In the genomic region with DNA sequence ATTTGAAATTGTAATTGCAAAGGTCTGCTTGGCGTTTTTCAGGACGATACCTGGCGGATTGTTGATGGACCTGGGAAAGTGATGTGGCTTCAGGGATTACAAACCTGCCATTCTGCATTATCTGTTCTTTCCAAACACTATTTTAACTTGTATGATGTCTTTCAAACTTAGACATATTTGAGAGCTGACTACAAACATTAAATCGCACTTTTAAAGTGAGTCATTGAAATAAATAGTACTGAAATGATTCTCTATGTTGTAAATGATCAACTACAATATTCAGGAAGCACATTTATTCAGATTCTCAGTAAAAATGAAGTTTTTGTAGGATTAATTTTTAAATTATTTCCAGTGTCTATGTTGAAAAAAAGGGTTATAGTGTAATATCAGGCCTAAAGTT, we compare ENCODE assay signal across 1 cellular context.
TF ChIP-seq lines count a peak whose summit lies in the region.

No MANE protein-coding gene starts in this region.

TF ChIP-seq in IMR-90, 13 proteins besides CTCF, POLR2A, EP300 and RAD21 (continued from another document):
- TF ChIP-seq, protein P1, sequence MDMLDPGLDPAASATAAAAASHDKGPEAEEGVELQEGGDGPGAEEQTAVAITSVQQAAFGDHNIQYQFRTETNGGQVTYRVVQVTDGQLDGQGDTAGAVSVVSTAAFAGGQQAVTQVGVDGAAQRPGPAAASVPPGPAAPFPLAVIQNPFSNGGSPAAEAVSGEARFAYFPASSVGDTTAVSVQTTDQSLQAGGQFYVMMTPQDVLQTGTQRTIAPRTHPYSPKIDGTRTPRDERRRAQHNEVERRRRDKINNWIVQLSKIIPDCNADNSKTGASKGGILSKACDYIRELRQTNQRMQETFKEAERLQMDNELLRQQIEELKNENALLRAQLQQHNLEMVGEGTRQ (IDR thresholded peaks at IDR 0.05; ENCODE audit: low read depth, low read length): no peak
- TF ChIP-seq SMC3 (IDR thresholded peaks at IDR 0.05; ENCODE audit: low read depth, low read length) (no peak), RCOR1 (IDR thresholded peaks at IDR 0.05; ENCODE audit: insufficient replicate concordance, low read length) (no peak), MAFK (IDR thresholded peaks at IDR 0.05; ENCODE audit: low read depth, low read length) (no peak), BHLHE40 (IDR thresholded peaks at IDR 0.05; ENCODE audit: low read depth, low read length) (no peak), MXI1 (IDR thresholded peaks at IDR 0.05; ENCODE audit: borderline replicate concordance, low read depth, low read length) (no peak), CEBPB (IDR thresholded peaks at IDR 0.05; ENCODE audit: low read depth, low read length) (no peak), RFX5 (IDR thresholded peaks at IDR 0.05; ENCODE audit: low read depth, low read length) (no peak), FOS (IDR thresholded peaks at IDR 0.05; ENCODE audit: low read depth, low read length) (no peak)
- TF ChIP-seq, protein P2, sequence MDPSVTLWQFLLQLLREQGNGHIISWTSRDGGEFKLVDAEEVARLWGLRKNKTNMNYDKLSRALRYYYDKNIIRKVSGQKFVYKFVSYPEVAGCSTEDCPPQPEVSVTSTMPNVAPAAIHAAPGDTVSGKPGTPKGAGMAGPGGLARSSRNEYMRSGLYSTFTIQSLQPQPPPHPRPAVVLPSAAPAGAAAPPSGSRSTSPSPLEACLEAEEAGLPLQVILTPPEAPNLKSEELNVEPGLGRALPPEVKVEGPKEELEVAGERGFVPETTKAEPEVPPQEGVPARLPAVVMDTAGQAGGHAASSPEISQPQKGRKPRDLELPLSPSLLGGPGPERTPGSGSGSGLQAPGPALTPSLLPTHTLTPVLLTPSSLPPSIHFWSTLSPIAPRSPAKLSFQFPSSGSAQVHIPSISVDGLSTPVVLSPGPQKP (IDR thresholded peaks at IDR 0.05; ENCODE audit: borderline replicate concordance, low read depth, low read length): no peak
TF ChIP-seq in IMR-90: peak in this region for 0.
